8 cellular contexts compared by ENCODE assay signal in the genomic region with DNA sequence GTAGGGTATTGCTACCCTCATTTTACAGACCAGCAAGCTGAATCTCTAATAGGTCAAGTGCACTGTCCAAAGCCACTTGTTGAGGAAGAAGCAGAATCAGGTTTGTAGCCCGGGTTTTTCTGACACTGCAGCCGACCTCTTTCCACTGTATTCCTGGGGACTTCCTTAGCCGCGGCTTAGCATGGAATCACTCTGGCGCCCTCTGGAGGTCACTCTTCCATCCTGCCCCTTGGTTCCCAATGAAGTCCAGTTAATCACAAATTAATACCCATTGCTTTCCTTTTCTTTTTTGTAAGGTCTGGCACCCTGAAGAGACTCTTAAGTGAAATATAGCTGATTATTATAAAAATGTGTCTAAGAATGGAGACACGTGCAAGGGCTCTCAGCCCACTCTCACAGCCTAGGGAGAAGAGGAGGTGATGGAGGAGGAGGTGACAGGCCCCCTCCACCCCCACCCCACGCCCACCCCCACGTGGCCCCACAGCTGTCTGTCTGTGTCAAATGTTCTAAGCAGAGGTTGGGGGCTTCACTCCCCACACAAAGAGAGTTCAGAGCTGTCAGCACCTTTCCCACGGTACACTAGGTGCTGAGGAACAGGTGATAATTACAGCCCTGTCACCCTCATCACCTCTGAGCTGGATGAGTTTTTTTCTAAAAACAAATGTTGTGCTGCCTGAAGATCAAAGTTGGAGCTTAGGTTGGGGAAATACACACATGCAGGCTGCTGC. TPM values are rescaled to one million over a fixed set of nuclear protein-coding genes. Genes with fewer than 3 reads are reported as not detected.
DNase-seq lines count a peak whose midpoint lies in the region; ATAC-seq and TF ChIP-seq lines count a peak whose summit lies in the region.

No MANE protein-coding gene starts in this region.

- H3K4me3 Mint-ChIP-seq in central memory CD8-positive, alpha-beta T cell: no peak overlapping the region

- H3K36me3 Mint-ChIP-seq in central memory CD8-positive, alpha-beta T cell (ENCODE audit: insufficient read depth): peaks cover 1% of the 10 kb centered on the region

- TF ChIP-seq CTCF in AG09319 (IDR thresholded peaks at IDR 0.05; ENCODE audit: low read depth, low read length): peak; percentile 94

- ATAC-seq in GM21825 (IDR thresholded peaks at IDR 0.05; ENCODE audit: unreplicated experiment) (peak; percentile 58), left lobe of liver (peak; percentile 98), HG02588 (IDR thresholded peaks at IDR 0.05; ENCODE audit: unreplicated experiment) (no peak)
- no peak for ATAC-seq in central memory CD8-positive, alpha-beta T cell (replicated peaks; ENCODE audit: extremely low read depth, poor library complexity, severe bottlenecking)

- no peak overlapping the region for H3K27ac Mint-ChIP-seq in central memory CD8-positive, alpha-beta T cell (ENCODE audit: low read depth)

- H3K27me3 Mint-ChIP-seq in central memory CD8-positive, alpha-beta T cell: peaks cover 54% of the 10 kb centered on the region

- no peaks in the 10 kb centered on the region for H3K9me3 Mint-ChIP-seq in central memory CD8-positive, alpha-beta T cell

- H3K4me1 Mint-ChIP-seq in central memory CD8-positive, alpha-beta T cell: no peaks in the 10 kb centered on the region

- DNase-seq in AG09319 (ENCODE audit: extremely low read depth, low read depth): peak; percentile 47
- peak; percentile 57 for DNase-seq in NCI-H2196 treated with DMSO at 0.1 percent for 48 hours (lab: John Stamatoyannopoulos, UW; ENCODE audit: unreplicated experiment)
- DNase-seq in activated CD4-positive, CD25-positive, alpha-beta regulatory T cell treated with anti-CD3 and anti-CD28 coated beads, Interleukin-2, amount 50 U/mL, for 16 hours (ENCODE audit: low read depth, low spot score): peak; percentile 23
- peak; percentile 14 to 43 for DNase-seq in central memory CD8-positive, alpha-beta T cell (ENCODE audit: low spot score in 2 of 2)
- DNase-seq in left lobe of liver (ENCODE audit: low spot score): peak; percentile 67
- peak; percentile 56 for DNase-seq in stimulated activated CD4-positive, alpha-beta T cell treated with anti-CD3 and anti-CD28 coated beads, Interleukin-4, amount 100 ng/mL, for 24 hours

RNA-seq across cellular contexts. Expression of a gene that starts 57.7 kb away (rescaled TPM):
- not detected for total RNA-seq in left lobe of liver

Comparison
In these comparisons a context has a peak if more than half of its experiments do, and no peak if none do; other contexts are left out.
1. ATAC-seq: peak in GM21825 (single experiment) and left lobe of liver (single experiment); none in central memory CD8-positive, alpha-beta T cell (single experiment) and HG02588 (single experiment).
2. Peak in every context shown above with its lines, with median percentiles within 50 percentile points of each other: DNase-seq.